ENCODE assay signal across 10 cellular contexts in the genomic region with DNA sequence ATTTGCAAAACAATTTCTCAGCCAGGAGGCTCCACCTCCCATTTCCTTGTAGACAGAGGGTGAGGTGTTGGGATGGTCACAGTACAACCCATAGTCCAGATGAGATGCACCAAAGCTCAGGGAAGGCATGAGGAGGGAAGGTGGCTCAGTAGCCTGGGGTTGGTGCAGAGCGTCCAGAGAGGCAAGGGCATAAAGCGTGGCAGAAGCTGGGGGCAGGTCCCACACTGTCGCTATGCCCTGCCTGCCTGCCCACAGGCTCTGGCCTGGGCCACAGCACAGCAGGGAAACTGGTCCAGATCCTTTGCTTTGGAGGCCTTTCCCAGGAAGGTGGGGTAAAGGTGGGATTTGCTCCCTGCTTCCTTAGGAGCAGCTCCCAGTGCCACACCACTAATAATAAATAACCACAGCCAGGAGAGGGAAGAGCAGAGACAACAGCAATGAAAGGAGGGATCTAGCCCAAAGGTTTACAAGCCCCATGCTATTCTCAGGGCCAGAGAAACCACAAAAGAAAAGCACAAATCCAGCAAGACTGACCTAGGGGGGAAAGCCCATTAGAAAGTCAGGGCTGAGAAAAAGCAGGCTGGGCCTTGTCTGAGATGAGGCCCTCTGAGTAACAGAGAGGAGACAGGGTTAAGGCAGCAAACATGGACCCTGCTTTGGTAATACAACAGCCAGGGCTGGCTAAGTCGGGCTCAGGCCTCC. TPM values are rescaled to one million over a fixed set of nuclear protein-coding genes. Genes with fewer than 3 reads are reported as not detected.
A peak's percentile ranks its signal among the peaks of the same experiment; 100 is the strongest.
DNase-seq lines count a peak whose midpoint lies in the region; ATAC-seq and TF ChIP-seq lines count a peak whose summit lies in the region.
"Had no signal": no experiment of that assay in that cellular context is flagged by ENCODE, and none has a peak within 500 bp of the region (broad histone marks: within the 10 kb centered on the region; RNA-seq: fewer than 3 reads in every experiment).

No MANE protein-coding gene starts in this region.

- no peak for ATAC-seq in CD4-positive, CD25-positive, alpha-beta regulatory T cell (ENCODE audit: low read depth in 2 of 2)
- ATAC-seq in GM18519 (IDR thresholded peaks at IDR 0.05; ENCODE audit: low FRiP score, unreplicated experiment) (no peak), HG02642 (IDR thresholded peaks at IDR 0.05; ENCODE audit: poor library complexity, unreplicated experiment) (no peak), HG03139 (IDR thresholded peaks at IDR 0.05; ENCODE audit: unreplicated experiment) (no peak)

- H3K4me3 Mint-ChIP-seq in CD4-positive, CD25-positive, alpha-beta regulatory T cell, result peak overlapping the region in 1 of 4 donors; percentile 16

- H4K20me1 ChIP-seq in OCI-LY1 (ENCODE audit: insufficient read depth, low read length) (no peaks in the 10 kb centered on the region), osteoblast (ENCODE audit: insufficient read depth, low read length) (no peaks in the 10 kb centered on the region)

- H3K4me1 ChIP-seq in CD4-positive, CD25-positive, alpha-beta regulatory T cell (ENCODE audit: control insufficient read depth, insufficient read depth, low read length, poor library complexity, severe bottlenecking), result peaks cover 18% of the 10 kb centered on the region
- peaks cover 52% of the 10 kb centered on the region for H3K4me1 ChIP-seq in OCI-LY1 (ENCODE audit: insufficient read depth, low read length, severe bottlenecking)
- H3K4me1 ChIP-seq in osteoblast (ENCODE audit: insufficient read depth, low read length), result peaks cover 72% of the 10 kb centered on the region

- H3K27me3 ChIP-seq in CD4-positive, CD25-positive, alpha-beta regulatory T cell (ENCODE audit: control insufficient read depth, insufficient read depth, low read length), result no peaks in the 10 kb centered on the region
- no peaks in the 10 kb centered on the region for H3K27me3 ChIP-seq in OCI-LY1 (ENCODE audit: insufficient read depth, low read length)
- H3K27me3 ChIP-seq in osteoblast (ENCODE audit: insufficient read depth, low read length), result no peaks in the 10 kb centered on the region

- H3K27ac ChIP-seq in CD4-positive, CD25-positive, alpha-beta regulatory T cell (ENCODE audit: insufficient read depth, low read length, poor library complexity, severe bottlenecking), result no peak overlapping the region
- H3K27ac ChIP-seq in OCI-LY1 (ENCODE audit: low read depth, low read length, poor library complexity, severe bottlenecking) (peak overlapping the region; percentile 90), epithelial cell of prostate (peak overlapping the region; percentile 97), osteoblast (ENCODE audit: low read depth, low read length) (peak overlapping the region; percentile 96)

- no peaks in the 10 kb centered on the region for H3F3A ChIP-seq in OCI-LY1 (ENCODE audit: insufficient read depth, low read length)

- peaks cover 46% of the 10 kb centered on the region for H3K36me3 Mint-ChIP-seq in CD4-positive, CD25-positive, alpha-beta regulatory T cell

- no peak overlapping the region for H3K4me2 ChIP-seq in OCI-LY1 (ENCODE audit: low read length)
- H3K4me2 ChIP-seq in osteoblast (ENCODE audit: insufficient read depth, low read length), result no peak overlapping the region

- peak overlapping the region in 2 of 3 donors; percentile 56 to 67 for H3K27ac Mint-ChIP-seq in CD4-positive, CD25-positive, alpha-beta regulatory T cell

- H2AFZ ChIP-seq in OCI-LY1 (ENCODE audit: low read length) (no peak overlapping the region), osteoblast (ENCODE audit: low read length) (no peak overlapping the region)

- no peak for DNase-seq in CD4-positive, CD25-positive, alpha-beta regulatory T cell
- DNase-seq in epithelial cell of prostate (ENCODE audit: low read depth, low spot score) (no peak), osteoblast (ENCODE audit: insufficient read length, low spot score, missing footprints) (no peak), ecto neural progenitor cell (ENCODE audit: low spot score) (no peak)
- DNase-seq: activated gamma-delta T cell had no signal

- H3K36me3 ChIP-seq in CD4-positive, CD25-positive, alpha-beta regulatory T cell (ENCODE audit: control insufficient read depth, insufficient read depth, low read length), result peaks cover 58% of the 10 kb centered on the region
- H3K36me3 ChIP-seq in OCI-LY1 (ENCODE audit: insufficient read depth, low read length) (peaks cover 33% of the 10 kb centered on the region), osteoblast (ENCODE audit: insufficient read depth, low read length) (peaks cover 18% of the 10 kb centered on the region)
- H3K36me3 ChIP-seq: prostate gland had no signal

- no peaks in the 10 kb centered on the region for H3K9me3 Mint-ChIP-seq in CD4-positive, CD25-positive, alpha-beta regulatory T cell

- peaks cover 5 to 34% (median 25%) of the 10 kb centered on the region in 4 donors for H3K4me1 Mint-ChIP-seq in CD4-positive, CD25-positive, alpha-beta regulatory T cell

- H3K9me3 ChIP-seq in CD4-positive, CD25-positive, alpha-beta regulatory T cell (ENCODE audit: control insufficient read depth in 2 of 2, low read length in 2 of 2), result no peaks in the 10 kb centered on the region
- no peaks in the 10 kb centered on the region for H3K9me3 ChIP-seq in OCI-LY1 (ENCODE audit: low read length)
- H3K9me3 ChIP-seq in osteoblast (ENCODE audit: low read depth, low read length), result no peaks in the 10 kb centered on the region
- H3K9me3 ChIP-seq: prostate gland had no signal

- TF ChIP-seq CTCF in OCI-LY1 (IDR thresholded peaks at IDR 0.05; ENCODE audit: low read length) (no peak), osteoblast (IDR thresholded peaks at IDR 0.05; ENCODE audit: extremely low read depth, low read depth, low read length) (no peak)

- H3K9ac ChIP-seq in OCI-LY1 (ENCODE audit: low read length), result no peak overlapping the region; the same call in 1 of the 2 replicates

- H3K79me2 ChIP-seq in OCI-LY1 (ENCODE audit: insufficient read depth, low read length) (no peaks in the 10 kb centered on the region), osteoblast (ENCODE audit: insufficient read depth, low read length) (peaks cover under 1% of the 10 kb centered on the region)

- H3K4me3 ChIP-seq in CD4-positive, CD25-positive, alpha-beta regulatory T cell (ENCODE audit: low read depth, low read length), result no peak overlapping the region
- H3K4me3 ChIP-seq in OCI-LY1 (ENCODE audit: low read depth, low read length, poor library complexity, severe bottlenecking), result no peak overlapping the region
- no peak overlapping the region for H3K4me3 ChIP-seq in osteoblast (ENCODE audit: insufficient read depth, low read length)
- H3K4me3 ChIP-seq: prostate gland had no signal

- H3K27me3 Mint-ChIP-seq in CD4-positive, CD25-positive, alpha-beta regulatory T cell, result no peaks in the 10 kb centered on the region

- H3K9me2 ChIP-seq in OCI-LY1 (ENCODE audit: low read depth, low read length), result no peaks in the 10 kb centered on the region

RNA-seq across cellular contexts. Expression of a gene that starts 27.2 kb away (rescaled TPM):
- total RNA-seq in CD4-positive, CD25-positive, alpha-beta regulatory T cell, result not detected
- polyA plus RNA-seq in CD4-positive, CD25-positive, alpha-beta regulatory T cell, result not detected
- 3.6 and 5.3 TPM in 2 replicates for total RNA-seq in osteoblast

RNA-seq across cellular contexts. Expression of a gene that starts 31.3 kb away (rescaled TPM):
- not detected for total RNA-seq in CD4-positive, CD25-positive, alpha-beta regulatory T cell
- polyA plus RNA-seq in CD4-positive, CD25-positive, alpha-beta regulatory T cell, result not detected
- total RNA-seq in osteoblast, result 2.9 and 3.8 TPM in 2 replicates

RNA-seq across cellular contexts. Expression of a gene that starts 40.3 kb away (rescaled TPM):
- total RNA-seq in CD4-positive, CD25-positive, alpha-beta regulatory T cell, result 0.35 TPM
- under 1 TPM in 1 of 4 donors, not detected in 3; 0.09 TPM for polyA plus RNA-seq in CD4-positive, CD25-positive, alpha-beta regulatory T cell
- total RNA-seq in osteoblast, result 59.4 and 91.3 TPM in 2 replicates

Comparison
In these comparisons a context has a peak if more than half of its experiments do, and no peak if none do; other contexts are left out.
1. RNA of a gene that starts 40.3 kb away (total RNA-seq): 59.4 to 91.3 TPM in osteoblast; 0.35 TPM in CD4-positive, CD25-positive, alpha-beta regulatory T cell (single experiment); every median in the first group is over 10 times any median in the second.